In genomic region chr6:34029489-34030280, GRCh38 we compare ENCODE assay signal across 29 cellular contexts.
"Had no signal": no experiment of that assay in that cellular context is flagged by ENCODE, and none has a peak within 500 bp of the region (broad histone marks: within the 10 kb centered on the region; RNA-seq: fewer than 3 reads in every experiment).

No MANE protein-coding gene starts in this region.

- H3K27me3 Mint-ChIP-seq: activated CD8-positive, alpha-beta T cell treated with anti-CD3 and anti-CD28 coated beads for 36 hours; activated naive CD8-positive, alpha-beta T cell treated with anti-CD3 and anti-CD28 coated beads, Interleukin-2, amount 10 ng/mL, durations not matched to agents 7 days and 5 days had no signal

- H3K27me3 ChIP-seq: ascending aorta, breast epithelium, cardiac muscle cell, colonic mucosa had no signal

- H3K36me3 Mint-ChIP-seq: activated naive CD4-positive, alpha-beta T cell treated with anti-CD3 and anti-CD28 coated beads, Interleukin-2, amount 10 ng/mL, durations not matched to agents 7 days and 5 days; activated naive CD4-positive, alpha-beta T cell treated with anti-CD3 and anti-CD28 coated beads, Interleukin-2, amount 50 U/mL, for 72 hours; activated naive CD8-positive, alpha-beta T cell treated with anti-CD3 and anti-CD28 coated beads, Interleukin-2, amount 10 ng/mL, durations not matched to agents 7 days and 5 days; brain had no signal

- H3K4me1 Mint-ChIP-seq: activated naive CD4-positive, alpha-beta T cell treated with anti-CD3 and anti-CD28 coated beads, Interleukin-2, amount 10 ng/mL, durations not matched to agents 7 days and 5 days; activated naive CD8-positive, alpha-beta T cell treated with anti-CD3 and anti-CD28 coated beads, Interleukin-2, amount 10 ng/mL, durations not matched to agents 7 days and 5 days had no signal

- DNase-seq: activated B cell treated with CpG ODN at 0.5 μM for 24 hours; activated CD4-positive, alpha-beta T cell treated with anti-CD3 and anti-CD28 coated beads for 48 hours; activated CD4-positive, alpha-beta T cell treated with anti-CD3 and anti-CD28 coated beads, Interleukin-2, amount 50 U/mL, for 1 hour; activated CD4-positive, alpha-beta T cell treated with anti-CD3 and anti-CD28 coated beads, Interleukin-2, amount 50 U/mL, for 48 hours; activated CD8-positive, alpha-beta memory T cell treated with anti-CD3 and anti-CD28 coated beads for 24 hours; activated CD8-positive, alpha-beta T cell treated with anti-CD3 and anti-CD28 coated beads for 36 hours; activated gamma-delta T cell; activated naive CD4-positive, alpha-beta T cell; activated naive CD4-positive, alpha-beta T cell treated with anti-CD3 and anti-CD28 coated beads, Interleukin-2, amount 10 ng/mL, durations not matched to agents 7 days and 5 days; activated naive CD8-positive, alpha-beta T cell treated with anti-CD3 and anti-CD28 coated beads, Interleukin-2, amount 10 ng/mL, durations not matched to agents 7 days and 5 days; activated T-cell treated with anti-CD3 and anti-CD28 coated beads, Interleukin-2, amount 50 U/mL, for 4 hours; central memory CD4-positive, alpha-beta T cell; cerebellar nuclear complex; colonic mucosa; effector CD8-positive, alpha-beta T cell; esophagus squamous epithelium; head of caudate nucleus; T-helper 1 cell; T-helper 17 cell; T1000 had no signal

- H3K9me3 Mint-ChIP-seq: activated B cell treated with CpG ODN at 0.5 μM for 24 hours; activated CD8-positive, alpha-beta T cell treated with anti-CD3 and anti-CD28 coated beads for 36 hours; activated naive CD4-positive, alpha-beta T cell treated with anti-CD3 and anti-CD28 coated beads, Interleukin-2, amount 10 ng/mL, durations not matched to agents 7 days and 5 days; activated naive CD4-positive, alpha-beta T cell treated with anti-CD3 and anti-CD28 coated beads, Interleukin-2, amount 50 U/mL, for 72 hours; activated naive CD8-positive, alpha-beta T cell treated with anti-CD3 and anti-CD28 coated beads, Interleukin-2, amount 10 ng/mL, durations not matched to agents 7 days and 5 days; activated T-cell treated with anti-CD3 and anti-CD28 coated beads, Interleukin-2, amount 50 U/mL, for 4 hours; activated T-helper 1 cell treated with anti-CD3 and anti-CD28 coated beads, Interleukin-12 subunit alpha, Interleukin-12 subunit beta, Interleukin-2, Interleukin-4 antibody, amounts not matched to agents 30 ng/mL and 10 ng/mL and 1 ng/mL, durations not matched to agents 14 hours and 24 hours and 36 hours; activated T-helper 2 cell treated with anti-CD3 and anti-CD28 coated beads, Interferon-gamma antibody, Interleukin-2, Interleukin-4, amounts not matched to agents 10 μg/mL and 5 μg/mL and 100 μg/mL, durations not matched to agents 14 hours and 24 hours and 36 hours; T-helper 2 cell treated with Interferon-gamma antibody and Interleukin-4, amounts not matched to agents 5 μg/mL and 100 μg/mL, for 36 hours had no signal

- H3K4me3 ChIP-seq: ascending aorta, breast epithelium, cardiac muscle cell, colonic mucosa, esophagus squamous epithelium had no signal

- H3K27ac ChIP-seq: ascending aorta, breast epithelium, cardiac muscle cell, colonic mucosa, epithelial cell of prostate, esophagus squamous epithelium had no signal

- H3K4me1 ChIP-seq: ascending aorta, breast epithelium, colonic mucosa, esophagus squamous epithelium had no signal

- H3K4me3 Mint-ChIP-seq: activated B cell treated with CpG ODN at 0.5 μM for 24 hours; activated CD8-positive, alpha-beta T cell treated with anti-CD3 and anti-CD28 coated beads for 36 hours; activated naive CD4-positive, alpha-beta T cell treated with anti-CD3 and anti-CD28 coated beads, Interleukin-2, amount 10 ng/mL, durations not matched to agents 7 days and 5 days; activated naive CD8-positive, alpha-beta T cell treated with anti-CD3 and anti-CD28 coated beads, Interleukin-2, amount 10 ng/mL, durations not matched to agents 7 days and 5 days; activated T-cell treated with anti-CD3 and anti-CD28 coated beads, Interleukin-2, amount 50 U/mL, for 4 hours; activated T-helper 1 cell treated with anti-CD3 and anti-CD28 coated beads, Interleukin-12 subunit alpha, Interleukin-12 subunit beta, Interleukin-2, Interleukin-4 antibody, amounts not matched to agents 30 ng/mL and 10 ng/mL and 1 ng/mL, durations not matched to agents 14 hours and 24 hours and 36 hours; brain; T-helper 2 cell treated with Interferon-gamma antibody and Interleukin-4, amounts not matched to agents 5 μg/mL and 100 μg/mL, for 36 hours had no signal

- H3K9me3 ChIP-seq: ascending aorta, breast epithelium, colonic mucosa, esophagus squamous epithelium had no signal

- H3K27ac Mint-ChIP-seq: activated B cell treated with CpG ODN at 0.5 μM for 24 hours; activated CD8-positive, alpha-beta T cell treated with anti-CD3 and anti-CD28 coated beads for 36 hours; activated naive CD4-positive, alpha-beta T cell treated with anti-CD3 and anti-CD28 coated beads, Interleukin-2, amount 10 ng/mL, durations not matched to agents 7 days and 5 days; activated naive CD8-positive, alpha-beta T cell treated with anti-CD3 and anti-CD28 coated beads, Interleukin-2, amount 10 ng/mL, durations not matched to agents 7 days and 5 days; activated T-helper 1 cell treated with anti-CD3 and anti-CD28 coated beads, Interleukin-12 subunit alpha, Interleukin-12 subunit beta, Interleukin-2, Interleukin-4 antibody, amounts not matched to agents 30 ng/mL and 10 ng/mL and 1 ng/mL, durations not matched to agents 14 hours and 24 hours and 36 hours; activated T-helper 2 cell treated with anti-CD3 and anti-CD28 coated beads, Interferon-gamma antibody, Interleukin-2, Interleukin-4, amounts not matched to agents 10 μg/mL and 5 μg/mL and 100 μg/mL, durations not matched to agents 14 hours and 24 hours and 36 hours; T-helper 17 cell; T-helper 2 cell treated with Interferon-gamma antibody and Interleukin-4, amounts not matched to agents 5 μg/mL and 100 μg/mL, for 36 hours had no signal

- H3K36me3 ChIP-seq: ascending aorta, breast epithelium, cardiac muscle cell, colonic mucosa, esophagus squamous epithelium had no signal
